ENCODE assay signal across 8 cellular contexts in genomic region chr1:154608522-154609294, GRCh38. TPM values are rescaled to one million over a fixed set of nuclear protein-coding genes. Genes with fewer than 3 reads are reported as not detected.
DNase-seq lines count a peak whose midpoint lies in the region; ATAC-seq and TF ChIP-seq lines count a peak whose summit lies in the region.

No MANE protein-coding gene starts in this region.

- no peaks in the 10 kb centered on the region for H3K27me3 Mint-ChIP-seq in CD4-positive, alpha-beta memory T cell
- no peaks in the 10 kb centered on the region for H3K27me3 Mint-ChIP-seq in nephron (ENCODE audit: low read depth)

- peaks cover 8 to 37% of the 10 kb centered on the region in 2 donors for H3K36me3 Mint-ChIP-seq in CD4-positive, alpha-beta memory T cell
- peaks cover 14% of the 10 kb centered on the region for H3K36me3 Mint-ChIP-seq in nephron (ENCODE audit: low read depth)

- no peaks in the 10 kb centered on the region for H3F3A ChIP-seq in PC-3 (ENCODE audit: low read length, unreplicated experiment)

- peak overlapping the region; percentile 93 to 100 (median 98) for H3K27ac Mint-ChIP-seq in CD4-positive, alpha-beta memory T cell
- H3K27ac Mint-ChIP-seq in nephron, result peak overlapping the region; percentile 95 to 99 (median 98)

- ATAC-seq in PC-3 (peak; percentile 48), upper lobe of left lung (ENCODE audit: low FRiP score in 2 of 2) (peak; percentile 62 to 68), GM19463 (IDR thresholded peaks at IDR 0.05; ENCODE audit: unreplicated experiment) (no peak)

- H3K36me3 ChIP-seq in CD4-positive, alpha-beta memory T cell (ENCODE audit: insufficient read depth, low read length), result no peaks in the 10 kb centered on the region
- H3K36me3 ChIP-seq in PC-3 (ENCODE audit: low read depth, low read length) (peaks cover 5% of the 10 kb centered on the region; the same call in 1 of the 2 replicates), upper lobe of left lung (no peaks in the 10 kb centered on the region)

- CTCF ChIA-PET in CD4-positive, alpha-beta memory T cell (lab: Charles Lee; ENCODE audit: partially characterized antibody), result interaction anchor here (0.7 to 2.5 kb wide), 6 partner anchors 49 to 520 kb away, joined by 3 to 8 read pairs (median 4); partner anchors contain the start of gene PMVK
- CTCF ChIA-PET in PC-3 (lab: Charles Lee), result no interaction called here

- TF ChIP-seq EP300 in upper lobe of left lung (IDR thresholded peaks at IDR 0.05), result no peak

- H3K4me3 ChIP-seq in CD4-positive, alpha-beta memory T cell (ENCODE audit: low read length in 2 of 2), result peak overlapping the region; percentile 80 to 94
- peak overlapping the region; percentile 60 for H3K4me3 ChIP-seq in HL-60 (replicated peaks; ENCODE audit: insufficient read depth, low read length)
- H3K4me3 ChIP-seq in PC-3 (ENCODE audit: low read length), result peak overlapping the region; percentile 97
- H3K4me3 ChIP-seq in fibroblast of villous mesenchyme (ENCODE audit: low read depth, low read length), result peak overlapping the region; percentile 89
- peak overlapping the region; percentile 36 to 86 (median 63) for H3K4me3 ChIP-seq in upper lobe of left lung

- peak overlapping the region; percentile 88 for H3K4me2 ChIP-seq in PC-3 (ENCODE audit: low read length)

- TF ChIP-seq CTCF in HL-60 (IDR thresholded peaks at IDR 0.05; ENCODE audit: insufficient read depth, low read length) (no peak), PC-3 (conservative IDR thresholded peaks at IDR 0.05; ENCODE audit: low read depth, low read length) (no peak), fibroblast of villous mesenchyme (IDR thresholded peaks at IDR 0.05; ENCODE audit: insufficient read depth, low read depth, low read length) (no peak), nephron (IDR thresholded peaks at IDR 0.05; ENCODE audit: unreplicated experiment in 3 of 3) (no peak), upper lobe of left lung (IDR thresholded peaks at IDR 0.05) (no peak)

- WGBS in upper lobe of left lung, 2 donors, result 8 to 15% methylated on average over 13 to 27 of the region's 31 CpGs

- peak overlapping the region; percentile 97 for H3K27ac ChIP-seq in CD4-positive, alpha-beta memory T cell (ENCODE audit: low read depth, low read length)
- H3K27ac ChIP-seq in HL-60 (replicated peaks) (peak overlapping the region; percentile 64), PC-3 (ENCODE audit: low read length) (peak overlapping the region; percentile 85), upper lobe of left lung (peak overlapping the region; percentile 97)

- intact Hi-C loops in CD4-positive, alpha-beta memory T cell (cut with micrococcal nuclease), result loop anchor here (1.0 to 5.0 kb wide), 5 partner anchors 20 to 938 kb away; partner anchors contain the start of genes IL6R, ILF2, PMVK and UBE2Q1
- intact Hi-C loops in PC-3 (cut with micrococcal nuclease), result loop anchor here (1.0 to 5.0 kb wide), 2 partner anchors 49 to 329 kb away; partner anchors contain the start of gene PMVK

- H3K9me3 Mint-ChIP-seq in CD4-positive, alpha-beta memory T cell, result peaks cover 0 to 3% (median 0%) of the 10 kb centered on the region in 8 donors
- H3K9me3 Mint-ChIP-seq in nephron, result no peaks in the 10 kb centered on the region

- no peaks in the 10 kb centered on the region for H3K27me3 ChIP-seq in CD4-positive, alpha-beta memory T cell (ENCODE audit: insufficient read depth, low read length)
- H3K27me3 ChIP-seq in HL-60 (ENCODE audit: insufficient read depth, poor library complexity, severe bottlenecking) (no peaks in the 10 kb centered on the region), PC-3 (ENCODE audit: low read length) (no peaks in the 10 kb centered on the region), upper lobe of left lung (no peaks in the 10 kb centered on the region)

- TF ChIP-seq POLR2A in upper lobe of left lung (IDR thresholded peaks at IDR 0.05), result no peak

- no peaks in the 10 kb centered on the region for H3K9me3 ChIP-seq in CD4-positive, alpha-beta memory T cell (ENCODE audit: control insufficient read depth in 1 of 2, low read length in 2 of 2)
- H3K9me3 ChIP-seq in PC-3 (ENCODE audit: low read length), result no peaks in the 10 kb centered on the region
- H3K9me3 ChIP-seq in upper lobe of left lung, result no peaks in the 10 kb centered on the region

- H2AFZ ChIP-seq in PC-3 (ENCODE audit: low read length), result peak overlapping the region; percentile 81

- no peaks in the 10 kb centered on the region for H3K9me2 ChIP-seq in PC-3 (replicated peaks; ENCODE audit: low read length)

- peak overlapping the region; percentile 93 to 99 (median 98) for H3K4me3 Mint-ChIP-seq in CD4-positive, alpha-beta memory T cell
- H3K4me3 Mint-ChIP-seq in nephron, result peak overlapping the region; percentile 89 to 96 (median 95)

- peak in 3 of 5 donors; percentile 36 to 47 (median 41) for DNase-seq in CD4-positive, alpha-beta memory T cell
- no peak for DNase-seq in HL-60 (ENCODE audit: low read depth in 1 of 2, low spot score in 1 of 2)
- peak; percentile 61 for DNase-seq in PC-3
- DNase-seq in activated naive CD4-positive, alpha-beta T cell treated with Interleukin-2 at 50 U/mL for 16 hours, result peak; percentile 35
- DNase-seq in fibroblast of villous mesenchyme (ENCODE audit: low read depth), result peak; percentile 67
- DNase-seq in upper lobe of left lung, result peak; percentile 32 to 80

- H3K4me1 ChIP-seq in CD4-positive, alpha-beta memory T cell (ENCODE audit: insufficient read depth, low read length), result peaks cover 49% of the 10 kb centered on the region
- H3K4me1 ChIP-seq in PC-3 (ENCODE audit: insufficient read depth, low read length), result peaks cover 17% of the 10 kb centered on the region
- H3K4me1 ChIP-seq in upper lobe of left lung, result peaks cover 34 to 46% (median 42%) of the 10 kb centered on the region in 4 donors

- H3K4me1 Mint-ChIP-seq in CD4-positive, alpha-beta memory T cell, result peaks cover 43 to 78% (median 56%) of the 10 kb centered on the region in 4 donors
- H3K4me1 Mint-ChIP-seq in nephron, result peaks cover 43% of the 10 kb centered on the region

- TSS peak; percentile 59 for BruUV-seq in PC-3 (replicated peaks; lab: Mats Ljungman, UMichigan)

- POLR2A ChIA-PET in CD4-positive, alpha-beta memory T cell (lab: Charles Lee; ENCODE audit: partially characterized antibody), result interaction anchor here (0.8 to 3.2 kb wide), 11 partner anchors 9 to 1894 kb away, joined by 3 to 49 read pairs (median 7); partner anchors contain the start of genes PBXIP1 and PMVK
- POLR2A ChIA-PET in PC-3 (lab: Charles Lee; ENCODE audit: unreplicated experiment), result no interaction called here

- H3K9ac ChIP-seq in PC-3 (ENCODE audit: low read length), result peak overlapping the region; percentile 98

- H3K79me2 ChIP-seq in PC-3 (ENCODE audit: low read length), result peaks cover 91% of the 10 kb centered on the region

- H4K20me1 ChIP-seq in PC-3 (ENCODE audit: low read length), result peaks cover 17% of the 10 kb centered on the region

RNA-seq across cellular contexts. Expression of gene ADAR, which starts 0.7 kb away (rescaled TPM):
- total RNA-seq in CD4-positive, alpha-beta memory T cell, result 100 to 1,000 TPM; 240 to 247 TPM
- 100 to 1,000 TPM in 1 of 2 donors, 10 to 100 TPM in 1; 64.4 to 162 TPM for polyA plus RNA-seq in CD4-positive, alpha-beta memory T cell
- total RNA-seq in PC-3 (2014; rRNA removed) (129 and 136 TPM in 2 replicates), fibroblast of villous mesenchyme (115 and 142 TPM in 2 replicates), upper lobe of left lung (100 to 1,000 TPM; 113 to 226 (median 156) TPM)

RNA-seq across cellular contexts. Expression of gene CHRNB2, which starts 41.1 kb away (rescaled TPM):
- total RNA-seq in CD4-positive, alpha-beta memory T cell, result not detected
- polyA plus RNA-seq in CD4-positive, alpha-beta memory T cell, result not detected
- not detected in 2 replicates for total RNA-seq in PC-3 (2014; rRNA removed)
- under 0.01 TPM in 1 of 2 replicates, not detected in the other for total RNA-seq in fibroblast of villous mesenchyme
- total RNA-seq in upper lobe of left lung, result under 1 TPM in 1 of 6 donors, not detected in 5; 0.15 TPM

RNA-seq across cellular contexts. Expression of gene UBE2Q1, which starts 50.2 kb away (rescaled TPM):
- 100 to 1,000 TPM; 112 to 132 TPM for total RNA-seq in CD4-positive, alpha-beta memory T cell
- 10 to 100 TPM in 1 of 2 donors, 1 to 10 TPM in 1; 6.4 to 18.6 TPM for polyA plus RNA-seq in CD4-positive, alpha-beta memory T cell
- total RNA-seq in PC-3 (2014; rRNA removed) (40.0 and 66.6 TPM in 2 replicates), fibroblast of villous mesenchyme (24.8 and 36.3 TPM in 2 replicates), upper lobe of left lung (10 to 100 TPM; 19.9 to 90.9 (median 36.4) TPM)

Comparison
In these comparisons a context has a peak if more than half of its experiments do, and no peak if none do; other contexts are left out.
1. DNase-seq: peak in CD4-positive, alpha-beta memory T cell (3 of 5), PC-3 (single experiment), activated naive CD4-positive, alpha-beta T cell treated with Interleukin-2 at 50 U/mL for 16 hours (single experiment), fibroblast of villous mesenchyme (single experiment) and upper lobe of left lung (2 of 2); none in HL-60 (0 of 2).
2. Peak in every context shown above with its lines, with median percentiles within 50 percentile points of each other: H3K27ac ChIP-seq and H3K4me3 ChIP-seq.